Comparison of ENCODE assay signal across 8 cellular contexts in the genomic region with DNA sequence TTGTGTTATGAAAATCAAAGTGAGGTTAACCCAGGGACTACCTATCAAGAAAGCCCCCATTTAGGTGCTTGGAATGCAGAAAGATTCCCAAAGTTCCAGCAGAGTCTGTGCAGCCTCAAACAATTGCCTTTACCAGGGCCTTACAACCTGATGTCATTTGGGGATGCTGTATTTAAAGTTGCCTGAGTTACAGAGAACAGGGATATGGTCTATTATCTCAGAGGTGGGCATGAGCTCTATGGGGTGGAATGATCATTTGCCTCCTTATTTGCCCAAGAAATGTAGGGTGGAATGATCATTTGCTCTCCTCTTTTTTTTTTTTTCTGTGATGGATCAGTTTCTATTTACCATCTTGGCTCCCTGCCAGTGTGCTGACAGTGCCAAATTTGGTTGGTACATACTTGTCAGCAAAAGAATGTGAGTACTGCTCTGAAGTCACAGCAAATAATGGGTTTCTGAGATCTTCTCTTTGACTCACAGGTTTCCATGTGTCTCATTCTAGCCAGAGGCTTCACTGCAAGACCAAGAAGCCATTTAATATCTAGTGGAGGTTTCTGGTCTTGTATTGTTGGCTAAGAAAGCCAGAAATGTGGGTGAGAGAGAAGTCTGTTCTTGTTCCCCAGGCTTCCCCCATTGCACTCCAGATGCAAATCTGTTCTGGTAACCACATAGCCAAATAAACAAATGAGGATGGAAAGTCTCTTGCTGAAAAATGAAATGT. TPM values are rescaled to one million over a fixed set of nuclear protein-coding genes. Genes with fewer than 3 reads are reported as not detected.
DNase-seq lines count a peak whose midpoint lies in the region; ATAC-seq and TF ChIP-seq lines count a peak whose summit lies in the region.

No MANE protein-coding gene starts in this region.

- peak; percentile 89 to 95 for ATAC-seq in activated CD4-positive, CD25-positive, alpha-beta regulatory T cell treated with anti-CD3 and anti-CD28 coated beads, Interleukin-2, amount 50 U/mL, for 24 hours
- ATAC-seq in GM21737 (IDR thresholded peaks at IDR 0.05; ENCODE audit: unreplicated experiment), result peak; percentile 64

- peak overlapping the region; percentile 58 for H3K9ac ChIP-seq in SU-DHL-6 (ENCODE audit: low read length)

- no peaks in the 10 kb centered on the region for H3K9me3 ChIP-seq in SU-DHL-6 (ENCODE audit: insufficient read depth, low read length)

- no peaks in the 10 kb centered on the region for H3K79me2 ChIP-seq in SU-DHL-6 (ENCODE audit: insufficient read depth, low read length)

- peak overlapping the region; percentile 97 for H3K27ac ChIP-seq in SU-DHL-6 (ENCODE audit: low read depth, low read length)

- no peak for TF ChIP-seq CTCF in SU-DHL-6 (IDR thresholded peaks at IDR 0.05; ENCODE audit: insufficient read depth, low read length, poor library complexity, severe bottlenecking)

- no peak for DNase-seq in activated CD4-positive, CD25-positive, alpha-beta regulatory T cell (lab: John Stamatoyannopoulos, UW)
- peak; percentile 82 for DNase-seq in M059J (ENCODE audit: low read depth)
- peak; percentile 7 for DNase-seq in hepatic stellate cell (ENCODE audit: low spot score)
- no peak for DNase-seq in activated gamma-delta T cell (lab: John Stamatoyannopoulos, UW)
- DNase-seq in HuH-7 (ENCODE audit: low spot score), result no peak

- no peak overlapping the region for H2AFZ ChIP-seq in SU-DHL-6 (ENCODE audit: low read depth, low read length, severe bottlenecking)

- no peaks in the 10 kb centered on the region for H3K27me3 ChIP-seq in SU-DHL-6 (ENCODE audit: low read length)

- no peaks in the 10 kb centered on the region for H3K36me3 ChIP-seq in SU-DHL-6 (ENCODE audit: low read length)

- H3K4me3 ChIP-seq in SU-DHL-6 (ENCODE audit: insufficient read depth, low read length, poor library complexity, severe bottlenecking), result peak overlapping the region; percentile 38

- peak overlapping the region; percentile 81 for H3K4me2 ChIP-seq in SU-DHL-6 (ENCODE audit: low read depth, low read length, poor library complexity, severe bottlenecking)

- H3F3A ChIP-seq in SU-DHL-6 (ENCODE audit: insufficient read depth), result peaks cover 43% of the 10 kb centered on the region

- H4K20me1 ChIP-seq in SU-DHL-6 (ENCODE audit: low read depth, low read length), result no peaks in the 10 kb centered on the region

- no peaks in the 10 kb centered on the region for H3K9me2 ChIP-seq in SU-DHL-6 (replicated peaks; ENCODE audit: insufficient read depth, low read length)

RNA-seq across cellular contexts. Expression of a gene that starts 45.5 kb away (rescaled TPM):
- 10.3 and 12.1 TPM in 2 replicates for total RNA-seq in M059J (2014; rRNA removed; shearing (Covaris generic))

Comparison
In these comparisons a context has a peak if more than half of its experiments do, and no peak if none do; other contexts are left out.
1. DNase-seq: peak in M059J (single experiment) and hepatic stellate cell (single experiment); none in activated CD4-positive, CD25-positive, alpha-beta regulatory T cell (0 of 4), activated gamma-delta T cell (single experiment) and HuH-7 (single experiment).